Comparison of ENCODE assay signal across 8 cellular contexts in the genomic region with DNA sequence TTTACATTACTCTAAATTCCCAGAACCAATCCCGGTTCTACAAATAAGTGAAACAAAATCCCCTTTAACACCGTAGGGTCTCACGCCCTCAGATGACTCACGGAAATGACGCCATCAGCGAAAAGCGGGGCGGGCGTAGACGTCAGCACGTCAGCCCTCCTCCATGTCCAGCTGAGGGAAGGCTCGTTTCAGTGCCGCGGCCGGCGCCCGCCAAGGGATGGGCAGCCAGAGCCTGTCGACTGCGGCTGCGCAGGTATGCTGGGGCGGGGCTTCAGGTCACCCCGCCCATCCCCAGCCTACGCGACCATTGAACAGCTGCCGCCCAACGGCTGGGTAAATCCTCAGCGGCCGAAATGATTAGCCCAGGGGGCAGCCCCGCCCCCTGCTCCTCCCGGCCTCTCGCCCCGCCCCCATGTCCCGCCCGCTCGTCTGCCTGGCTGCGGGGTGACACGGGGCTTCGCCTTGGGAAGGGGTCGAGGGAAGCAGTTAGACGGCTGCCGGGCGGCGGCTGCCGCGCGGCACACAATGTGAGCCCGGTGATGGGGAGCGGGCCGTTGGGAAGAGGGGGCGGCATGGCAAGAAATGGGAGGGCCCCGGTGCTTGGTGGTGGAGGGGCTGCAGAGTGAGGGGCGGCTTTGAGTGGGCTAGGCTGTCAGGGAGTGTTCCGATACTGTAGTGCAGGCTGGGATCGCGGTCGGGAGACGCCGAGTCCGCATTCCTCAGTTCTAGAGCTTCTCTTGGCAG. TPM values are rescaled to one million over a fixed set of nuclear protein-coding genes. Genes with fewer than 3 reads are reported as not detected.
DNase-seq lines count a peak whose midpoint lies in the region; ATAC-seq and TF ChIP-seq lines count a peak whose summit lies in the region.

A gene (plus strand): TSS at position 420 of the 744 bp plus-strand sequence. CDS start 1,510 bp downstream, outside the sequence.

- H3K36me3 ChIP-seq in BJ (ENCODE audit: control insufficient read depth, insufficient read depth, low read length): no peaks in the 10 kb centered on the region; the same call in 1 of the 2 replicates

- TF ChIP-seq CTCF in BJ (IDR thresholded peaks at IDR 0.05; ENCODE audit: insufficient read depth, low read depth, low read length): no peak

- CTCF ChIA-PET in BJ (lab: Yijun Ruan, JAX): interaction anchor here (0.9 kb wide), 1 partner anchor 14 kb away, joined by 4 read pairs; no protein-coding TSS in a partner anchor

- H3K27me3 ChIP-seq in BJ (ENCODE audit: control insufficient read depth, insufficient read depth, low read length): no peaks in the 10 kb centered on the region; the same call in 1 of the 2 replicates

- peaks cover 15% of the 10 kb centered on the region for H3K27me3 Mint-ChIP-seq in activated CD4-positive, alpha-beta T cell treated with anti-CD3 and anti-CD28 coated beads, Interleukin-2, amount 10 ng/mL, durations not matched to agents 24 days and 14 days

- no peaks in the 10 kb centered on the region for H3K9me3 Mint-ChIP-seq in activated CD4-positive, alpha-beta T cell treated with anti-CD3 and anti-CD28 coated beads, Interleukin-2, amount 10 ng/mL, durations not matched to agents 24 days and 14 days

- POLR2A ChIA-PET in BJ (lab: Charles Lee): interaction anchor here (0.6 kb wide), 1 partner anchor 9 kb away, joined by 11 read pairs; no protein-coding TSS in a partner anchor

- H3K4me3 Mint-ChIP-seq in activated CD4-positive, alpha-beta T cell treated with anti-CD3 and anti-CD28 coated beads, Interleukin-2, amount 10 ng/mL, durations not matched to agents 24 days and 14 days: peak within 1 kb of the TSS; percentile 98

- H3K27ac Mint-ChIP-seq in activated CD4-positive, alpha-beta T cell treated with anti-CD3 and anti-CD28 coated beads, Interleukin-2, amount 10 ng/mL, durations not matched to agents 24 days and 14 days: peak within 1 kb of the TSS; percentile 77

- DNase-seq in BJ (ENCODE audit: low read depth) (peak; percentile 95), NCI-H526 treated with DMSO at 0.1 percent for 48 hours (lab: John Stamatoyannopoulos, UW) (peak; percentile 92), cortex of kidney (lab: John Stamatoyannopoulos, UW) (peak; percentile 84), left colon (peak; percentile 98)
- peak; percentile 99 for DNase-seq in activated CD4-positive, alpha-beta T cell treated with anti-CD3 and anti-CD28 coated beads, Interleukin-2, amount 10 ng/mL, durations not matched to agents 24 days and 14 days
- DNase-seq in stimulated activated CD4-positive, alpha-beta T cell treated with anti-CD3 and anti-CD28 coated beads, Interleukin-1b, Interleukin-23, amount 100 ng/mL, for 48 hours: peak; percentile 98

- peaks cover 31% of the 10 kb centered on the region for H3K4me1 Mint-ChIP-seq in activated CD4-positive, alpha-beta T cell treated with anti-CD3 and anti-CD28 coated beads, Interleukin-2, amount 10 ng/mL, durations not matched to agents 24 days and 14 days

- H3K36me3 Mint-ChIP-seq in activated CD4-positive, alpha-beta T cell treated with anti-CD3 and anti-CD28 coated beads, Interleukin-2, amount 10 ng/mL, durations not matched to agents 24 days and 14 days (ENCODE audit: low read depth): peaks cover 2% of the 10 kb centered on the region

- H3K4me3 ChIP-seq in BJ (ENCODE audit: low read depth, low read length): peak within 1 kb of the TSS; percentile 100

- intact Hi-C loops in activated CD4-positive, alpha-beta T cell treated with anti-CD3 and anti-CD28 coated beads, Interleukin-2, amount 10 ng/mL, durations not matched to agents 24 days and 14 days (cut with micrococcal nuclease): loop anchor here (1.0 to 2.0 kb wide), 4 partner anchors 103 to 380 kb away; a partner anchor contains a TSS
- intact Hi-C loops in left colon (cut with DNase I, micrococcal nuclease): no loop called here

- ATAC-seq in GM19324 (IDR thresholded peaks at IDR 0.05; ENCODE audit: low FRiP score, unreplicated experiment) (peak; percentile 98), HG03469 (IDR thresholded peaks at IDR 0.05; ENCODE audit: unreplicated experiment) (peak; percentile 97), left colon (peak; percentile 89)

RNA-seq across cellular contexts. Expression of the gene that starts here (rescaled TPM):
- polyA plus RNA-seq in BJ (2011; rRNA removed): 5.9 and 10.0 TPM in 2 replicates
- 21.5 and 24.6 TPM in 2 replicates for polyA minus RNA-seq in BJ (2011; rRNA and poly(A)+ RNA removed)
- 7.2 and 9.5 TPM in 2 replicates for total RNA-seq in activated CD4-positive, alpha-beta T cell treated with anti-CD3 and anti-CD28 coated beads, Interleukin-2, amount 10 ng/mL, durations not matched to agents 24 days and 14 days
- 10 to 100 TPM; 87.6 to 89.1 TPM for total RNA-seq in left colon

Comparison
In these comparisons a context has a peak if more than half of its experiments do, and no peak if none do; other contexts are left out.
1. Peak in every context shown above with its lines: DNase-seq, ATAC-seq and H3K4me3 ChIP-seq.